In genomic region chr2:133641497-133641896, GRCh38 we compare ENCODE assay signal across 10 cellular contexts.
DNase-seq lines count a peak whose midpoint lies in the region; ATAC-seq and TF ChIP-seq lines count a peak whose summit lies in the region.
"Had no signal": no experiment of that assay in that cellular context is flagged by ENCODE, and none has a peak within 500 bp of the region (broad histone marks: within the 10 kb centered on the region; RNA-seq: fewer than 3 reads in every experiment).

No MANE protein-coding gene starts in this region.

- no peaks in the 10 kb centered on the region for H3K9me3 Mint-ChIP-seq in activated CD4-positive, alpha-beta T cell treated with anti-CD3 and anti-CD28 coated beads for 36 hours (ENCODE audit: low read depth)
- H3K9me3 Mint-ChIP-seq in stimulated activated effector memory CD8-positive, alpha-beta T cell treated with anti-CD3 and anti-CD28 coated beads, Interleukin-12 subunit alpha, Interleukin-12 subunit beta, amount 100 ng/mL, for 72 hours = peaks cover 5% of the 10 kb centered on the region

- no peaks in the 10 kb centered on the region for H3K4me1 Mint-ChIP-seq in activated CD4-positive, alpha-beta T cell treated with anti-CD3 and anti-CD28 coated beads for 36 hours
- H3K4me1 Mint-ChIP-seq in stimulated activated effector memory CD8-positive, alpha-beta T cell treated with anti-CD3 and anti-CD28 coated beads, Interleukin-12 subunit alpha, Interleukin-12 subunit beta, amount 100 ng/mL, for 72 hours = no peaks in the 10 kb centered on the region

- H3K4me3 Mint-ChIP-seq in activated CD4-positive, alpha-beta T cell treated with anti-CD3 and anti-CD28 coated beads for 36 hours = no peak overlapping the region
- no peak overlapping the region for H3K4me3 Mint-ChIP-seq in stimulated activated effector memory CD8-positive, alpha-beta T cell treated with anti-CD3 and anti-CD28 coated beads, Interleukin-12 subunit alpha, Interleukin-12 subunit beta, amount 100 ng/mL, for 72 hours

- no peaks in the 10 kb centered on the region for H3K36me3 Mint-ChIP-seq in activated CD4-positive, alpha-beta T cell treated with anti-CD3 and anti-CD28 coated beads for 36 hours (ENCODE audit: low read depth)
- H3K36me3 Mint-ChIP-seq in stimulated activated effector memory CD8-positive, alpha-beta T cell treated with anti-CD3 and anti-CD28 coated beads, Interleukin-12 subunit alpha, Interleukin-12 subunit beta, amount 100 ng/mL, for 72 hours = no peaks in the 10 kb centered on the region

- peaks cover 6% of the 10 kb centered on the region for H3K27me3 Mint-ChIP-seq in activated CD4-positive, alpha-beta T cell treated with anti-CD3 and anti-CD28 coated beads for 36 hours

- ATAC-seq in GM21528 (IDR thresholded peaks at IDR 0.05; ENCODE audit: low FRiP score, unreplicated experiment) = no peak
- no peak for ATAC-seq in activated CD4-positive, alpha-beta T cell treated with anti-CD3 and anti-CD28 coated beads for 36 hours
- no peak for ATAC-seq in stimulated activated effector memory CD8-positive, alpha-beta T cell treated with anti-CD3 and anti-CD28 coated beads, Interleukin-12 subunit alpha, Interleukin-12 subunit beta, amount 100 ng/mL, for 72 hours

- DNase-seq in SKM-1 treated with dmso at 0.1 percent for 144 hours (lab: John Stamatoyannopoulos, UW; ENCODE audit: unreplicated experiment) (peak; percentile 2), SKM-1 (lab: John Stamatoyannopoulos, UW; ENCODE audit: unreplicated experiment) (no peak), choroid plexus epithelial cell (ENCODE audit: low read depth) (peak; percentile 46), NCI-H1436 treated with DMSO at 0.1 percent for 48 hours (lab: John Stamatoyannopoulos, UW) (no peak)
- no peak for DNase-seq in activated CD4-positive, alpha-beta T cell treated with anti-CD3 and anti-CD28 coated beads for 36 hours
- DNase-seq in stimulated activated effector memory CD8-positive, alpha-beta T cell treated with anti-CD3 and anti-CD28 coated beads, Interleukin-12 subunit alpha, Interleukin-12 subunit beta, amount 100 ng/mL, for 72 hours (ENCODE audit: low spot score in 2 of 2) = no peak
- DNase-seq: activated naive CD4-positive, alpha-beta T cell treated with anti-CD3 and anti-CD28 coated beads, Interleukin-2, amount 50 U/mL, for 16 hours had no signal

- CTCF ChIA-PET in activated CD4-positive, alpha-beta T cell treated with anti-CD3 and anti-CD28 coated beads for 36 hours (lab: Charles Lee) = no interaction called here

- H3K4me3 ChIP-seq in choroid plexus epithelial cell (ENCODE audit: low read depth, low read length) = no peak overlapping the region
- H3K4me3 ChIP-seq: BLaER1 had no signal

- no peaks in the 10 kb centered on the region for H3K27me3 ChIP-seq in layer of hippocampus (ENCODE audit: control insufficient read depth, insufficient read depth, low read length)
- H3K27me3 ChIP-seq: BLaER1 had no signal

- intact Hi-C loops in activated CD4-positive, alpha-beta T cell treated with anti-CD3 and anti-CD28 coated beads for 36 hours (cut with DNase I, micrococcal nuclease) = no loop called here

- no peak overlapping the region for H3K27ac Mint-ChIP-seq in activated CD4-positive, alpha-beta T cell treated with anti-CD3 and anti-CD28 coated beads for 36 hours
- H3K27ac Mint-ChIP-seq in stimulated activated effector memory CD8-positive, alpha-beta T cell treated with anti-CD3 and anti-CD28 coated beads, Interleukin-12 subunit alpha, Interleukin-12 subunit beta, amount 100 ng/mL, for 72 hours = no peak overlapping the region

- peak; percentile 33 for TF ChIP-seq CTCF in choroid plexus epithelial cell (conservative IDR thresholded peaks at IDR 0.05; ENCODE audit: low read depth, low read length)

- POLR2A ChIA-PET in activated CD4-positive, alpha-beta T cell treated with anti-CD3 and anti-CD28 coated beads for 36 hours (lab: Charles Lee) = no interaction called here

- peak overlapping the region; percentile 78 for H3K27ac ChIP-seq in layer of hippocampus (ENCODE audit: low read depth, low read length)
- H3K27ac ChIP-seq: BLaER1 had no signal

Comparison
In these comparisons a context has a peak if more than half of its experiments do, and no peak if none do; other contexts are left out.
1. DNase-seq: peak in SKM-1 treated with dmso at 0.1 percent for 144 hours (single experiment) and choroid plexus epithelial cell (single experiment); none in SKM-1 (single experiment), NCI-H1436 treated with DMSO at 0.1 percent for 48 hours (single experiment), activated CD4-positive, alpha-beta T cell treated with anti-CD3 and anti-CD28 coated beads for 36 hours (single experiment) and stimulated activated effector memory CD8-positive, alpha-beta T cell treated with anti-CD3 and anti-CD28 coated beads, Interleukin-12 subunit alpha, Interleukin-12 subunit beta, amount 100 ng/mL, for 72 hours (0 of 2).